1 cellular context compared by ENCODE assay signal in the genomic region with DNA sequence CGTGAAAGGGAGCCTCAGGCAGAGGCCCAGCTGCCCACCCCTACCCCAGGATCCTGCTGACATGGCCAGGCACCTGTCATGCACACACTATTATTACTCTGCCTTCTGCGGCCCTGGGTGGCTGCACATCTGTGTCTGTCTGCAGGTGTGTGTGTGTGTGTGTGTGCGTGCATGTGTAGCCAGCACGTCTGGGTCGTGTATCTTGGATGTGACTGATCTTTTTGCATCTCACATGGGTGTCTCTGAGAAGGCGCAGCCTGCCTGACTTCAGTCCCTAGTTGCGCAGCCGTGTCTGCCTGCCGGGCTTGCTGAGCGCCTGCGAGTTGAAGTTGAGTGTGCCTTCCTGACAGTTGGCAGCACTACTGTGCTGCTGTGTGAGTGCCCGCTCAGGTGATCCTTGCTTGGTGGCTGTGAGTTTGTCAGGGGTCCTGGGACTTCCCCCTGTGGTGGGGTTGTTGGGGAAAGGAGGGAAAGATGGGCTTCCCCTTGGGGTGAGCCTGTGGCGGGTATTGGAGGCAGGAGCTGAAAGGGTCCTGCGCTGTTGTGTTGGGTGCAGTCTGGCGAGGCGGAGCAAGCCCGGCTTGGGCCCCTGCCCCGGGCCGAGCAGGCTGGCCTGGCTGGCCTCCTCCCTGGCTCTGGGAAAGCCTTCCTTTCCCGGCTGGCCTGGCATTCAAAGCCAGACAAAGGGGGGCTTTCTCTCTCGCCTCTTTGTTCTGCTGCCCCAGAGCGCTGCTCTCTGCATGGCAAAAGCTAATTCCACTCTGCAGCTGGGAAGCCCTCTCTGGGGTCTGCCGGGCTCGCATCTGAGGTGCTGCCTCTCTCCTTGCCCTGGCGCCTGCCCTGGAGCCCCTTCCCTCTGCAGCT.
TF ChIP-seq lines count a peak whose summit lies in the region.

No MANE protein-coding gene starts in this region.

TF ChIP-seq in SK-N-SH treated with all-trans-retinoic acid at 6 μM for 48 hours, 23 proteins besides CTCF, POLR2A, EP300 and RAD21 (continued from another document):
- TF ChIP-seq, protein P1, sequence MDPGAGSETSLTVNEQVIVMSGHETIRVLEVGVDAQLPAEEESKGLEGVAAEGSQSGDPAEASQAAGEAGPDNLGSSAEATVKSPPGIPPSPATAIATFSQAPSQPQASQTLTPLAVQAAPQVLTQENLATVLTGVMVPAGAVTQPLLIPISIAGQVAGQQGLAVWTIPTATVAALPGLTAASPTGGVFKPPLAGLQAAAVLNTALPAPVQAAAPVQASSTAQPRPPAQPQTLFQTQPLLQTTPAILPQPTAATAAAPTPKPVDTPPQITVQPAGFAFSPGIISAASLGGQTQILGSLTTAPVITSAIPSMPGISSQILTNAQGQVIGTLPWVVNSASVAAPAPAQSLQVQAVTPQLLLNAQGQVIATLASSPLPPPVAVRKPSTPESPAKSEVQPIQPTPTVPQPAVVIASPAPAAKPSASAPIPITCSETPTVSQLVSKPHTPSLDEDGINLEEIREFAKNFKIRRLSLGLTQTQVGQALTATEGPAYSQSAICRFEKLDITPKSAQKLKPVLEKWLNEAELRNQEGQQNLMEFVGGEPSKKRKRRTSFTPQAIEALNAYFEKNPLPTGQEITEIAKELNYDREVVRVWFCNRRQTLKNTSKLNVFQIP (CRISPR knock-in tag; IDR thresholded peaks at IDR 0.05; ENCODE audit: borderline replicate concordance, low read depth): no peak
- TF ChIP-seq, protein P2, sequence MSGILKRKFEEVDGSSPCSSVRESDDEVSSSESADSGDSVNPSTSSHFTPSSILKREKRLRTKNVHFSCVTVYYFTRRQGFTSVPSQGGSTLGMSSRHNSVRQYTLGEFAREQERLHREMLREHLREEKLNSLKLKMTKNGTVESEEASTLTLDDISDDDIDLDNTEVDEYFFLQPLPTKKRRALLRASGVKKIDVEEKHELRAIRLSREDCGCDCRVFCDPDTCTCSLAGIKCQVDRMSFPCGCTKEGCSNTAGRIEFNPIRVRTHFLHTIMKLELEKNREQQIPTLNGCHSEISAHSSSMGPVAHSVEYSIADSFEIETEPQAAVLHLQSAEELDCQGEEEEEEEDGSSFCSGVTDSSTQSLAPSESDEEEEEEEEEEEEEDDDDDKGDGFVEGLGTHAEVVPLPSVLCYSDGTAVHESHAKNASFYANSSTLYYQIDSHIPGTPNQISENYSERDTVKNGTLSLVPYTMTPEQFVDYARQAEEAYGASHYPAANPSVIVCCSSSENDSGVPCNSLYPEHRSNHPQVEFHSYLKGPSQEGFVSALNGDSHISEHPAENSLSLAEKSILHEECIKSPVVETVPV (CRISPR knock-in tag; IDR thresholded peaks at IDR 0.05): no peak
- TF ChIP-seq SNAI2 (CRISPR knock-in tag; IDR thresholded peaks at IDR 0.05): no peak
- TF ChIP-seq ZNF8 (CRISPR knock-in tag; IDR thresholded peaks at IDR 0.05): no peak
- TF ChIP-seq BACH2 (CRISPR knock-in tag; IDR thresholded peaks at IDR 0.05; ENCODE audit: borderline replicate concordance): no peak
